ENCODE assay signal across 8 cellular contexts in the genomic region with DNA sequence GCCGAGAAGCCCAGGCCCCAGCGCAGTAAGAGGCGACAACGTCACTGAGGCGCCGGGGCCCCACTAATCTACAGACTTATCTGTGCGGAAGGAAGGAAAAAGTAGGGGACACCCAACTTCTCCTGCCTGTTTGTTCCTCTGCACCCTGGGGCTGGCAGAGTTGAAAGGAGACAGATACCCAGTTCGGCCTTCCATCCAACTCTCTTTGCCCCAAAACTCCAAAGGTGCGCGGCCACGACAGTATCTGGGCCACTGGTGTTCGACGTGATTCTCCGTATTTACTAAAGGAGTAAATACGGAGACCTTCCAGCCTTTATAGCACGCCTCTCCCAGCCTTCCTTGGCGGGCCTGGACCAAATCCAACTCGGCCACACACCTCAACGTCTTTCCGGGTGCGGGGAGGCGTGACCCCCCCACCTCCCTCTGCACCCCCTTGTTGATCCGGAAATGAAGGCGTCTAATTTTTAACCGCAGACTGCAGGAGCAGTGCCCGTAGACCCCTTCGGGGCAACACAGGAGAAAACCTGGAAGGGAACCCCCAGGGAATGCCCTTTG. TPM values are rescaled to one million over a fixed set of nuclear protein-coding genes. Genes with fewer than 3 reads are reported as not detected.
DNase-seq lines count a peak whose midpoint lies in the region; ATAC-seq and TF ChIP-seq lines count a peak whose summit lies in the region.

No MANE protein-coding gene starts in this region.

- H3K4me3 ChIP-seq in GM06990 (replicated peaks; ENCODE audit: low read depth, low read length), result peak overlapping the region; percentile 88
- peak overlapping the region; percentile 75 for H3K4me3 ChIP-seq in skeletal muscle cell (ENCODE audit: low read depth, low read length)

- no peaks in the 10 kb centered on the region for H3K27me3 ChIP-seq in GM06990 (replicated peaks; ENCODE audit: control insufficient read depth, insufficient read depth, low read length)

- peak; percentile 52 for DNase-seq in GM06990 (ENCODE audit: extremely low read depth, insufficient read length)
- DNase-seq in NAMALWA (ENCODE audit: low spot score), result peak; percentile 76
- DNase-seq in activated gamma-delta T cell (lab: John Stamatoyannopoulos, UW), result peak; percentile 47
- peak; percentile 61 for DNase-seq in left ventricle myocardium superior
- no peak for DNase-seq in skeletal muscle cell (ENCODE audit: low read depth)

- TF ChIP-seq CTCF in GM06990 (IDR thresholded peaks at IDR 0.05; ENCODE audit: insufficient read depth, low read length, poor library complexity, severe bottlenecking), result no peak

- no peak for ATAC-seq in left ventricle myocardium superior
- ATAC-seq in GM18511 (IDR thresholded peaks at IDR 0.05; ENCODE audit: unreplicated experiment), result no peak
- no peak for ATAC-seq in HG03108 (IDR thresholded peaks at IDR 0.05; ENCODE audit: unreplicated experiment)
- ATAC-seq in GM18517 (IDR thresholded peaks at IDR 0.05; ENCODE audit: unreplicated experiment), result no peak

- intact Hi-C loops in left ventricle myocardium superior (cut with micrococcal nuclease), result no loop called here

- peaks cover 2% of the 10 kb centered on the region for H3K36me3 ChIP-seq in GM06990 (ENCODE audit: control insufficient read depth, insufficient read depth, low read length)

RNA-seq across cellular contexts. Expression of a gene that starts 1.6 kb away (rescaled TPM):
- total RNA-seq in left ventricle myocardium superior, result 13.8 TPM
